In genomic region chr5:149824851-149825250, GRCh38 we compare ENCODE assay signal across 2 cellular contexts.
A peak's percentile ranks its signal among the peaks of the same experiment; 100 is the strongest.
TF ChIP-seq lines count a peak whose summit lies in the region.

No MANE protein-coding gene starts in this region.

TF ChIP-seq in liver, 16 proteins besides CTCF, POLR2A, EP300 and RAD21 (continued from another document):
- TF ChIP-seq ZBTB33 (IDR thresholded peaks at IDR 0.05) (no peak), ATF3 (IDR thresholded peaks at IDR 0.05) (no peak), YY1 (IDR thresholded peaks at IDR 0.05) (no peak), NR2F2 (IDR thresholded peaks at IDR 0.05) (peak; percentile 79)

TF ChIP-seq in HepG2, 621 proteins besides CTCF, POLR2A, EP300 and RAD21 (continued from another document):
- TF ChIP-seq PAXIP1 (CRISPR knock-in tag; conservative IDR thresholded peaks at IDR 0.05) (no peak), ZFP36L2 (CRISPR knock-in tag; IDR thresholded peaks at IDR 0.05) (no peak), PAF1 (CRISPR knock-in tag; IDR thresholded peaks at IDR 0.05) (no peak), ZNF383 (CRISPR knock-in tag; IDR thresholded peaks at IDR 0.05; ENCODE audit: borderline replicate concordance) (no peak), ZGPAT (CRISPR knock-in tag; IDR thresholded peaks at IDR 0.05) (no peak), ZNF800 (CRISPR knock-in tag; IDR thresholded peaks at IDR 0.05) (no peak), ZNF615 (CRISPR knock-in tag; IDR thresholded peaks at IDR 0.05; ENCODE audit: borderline replicate concordance) (no peak), MYNN (CRISPR knock-in tag; IDR thresholded peaks at IDR 0.05; ENCODE audit: low read depth) (no peak), THAP8 (CRISPR knock-in tag; IDR thresholded peaks at IDR 0.05; ENCODE audit: borderline replicate concordance) (no peak), ZNF329 (CRISPR knock-in tag; IDR thresholded peaks at IDR 0.05; ENCODE audit: low read depth) (no peak)
